ENCODE assay signal across 8 cellular contexts in the genomic region with DNA sequence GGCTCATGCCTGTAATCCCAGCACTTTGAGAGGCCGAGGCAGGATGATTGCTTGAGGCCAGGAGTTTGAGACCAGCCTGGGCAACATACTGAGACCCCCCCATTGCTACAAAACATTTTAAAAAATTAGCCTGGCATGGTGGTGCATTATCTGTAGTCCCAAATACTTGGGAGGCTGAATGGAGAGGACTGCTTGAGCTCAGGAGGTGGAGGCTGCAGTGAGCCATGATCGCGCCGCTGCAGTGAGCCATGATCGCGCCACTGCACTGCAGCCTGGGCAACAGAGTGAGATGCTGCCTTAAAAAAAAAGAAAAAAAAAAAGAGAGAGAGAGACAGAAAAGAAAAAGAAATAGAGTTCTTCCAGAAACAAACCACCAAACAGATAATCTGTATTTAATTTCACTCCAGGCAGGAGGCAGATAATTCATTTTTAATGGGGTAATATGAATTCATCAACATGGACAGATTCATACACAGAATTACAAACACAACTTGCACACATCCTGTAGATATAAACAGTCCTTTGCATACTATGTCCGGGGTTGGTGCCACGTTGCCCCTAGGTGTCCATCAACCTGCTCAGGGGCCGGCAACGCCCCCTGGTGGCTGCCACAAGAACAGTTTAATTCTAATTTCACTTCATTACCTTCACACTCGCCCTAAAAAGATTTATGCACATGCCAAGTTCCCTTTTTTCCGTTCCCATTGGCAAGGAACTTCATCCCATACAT. TPM values are rescaled to one million over a fixed set of nuclear protein-coding genes. Genes with fewer than 3 reads are reported as not detected.
DNase-seq lines count a peak whose midpoint lies in the region; ATAC-seq and TF ChIP-seq lines count a peak whose summit lies in the region.

No MANE protein-coding gene starts in this region.

- POLR2A ChIA-PET in Caco-2 (lab: Charles Lee), result no interaction called here

- no peak overlapping the region for H3K4me3 Mint-ChIP-seq in Caco-2 (ENCODE audit: unreplicated experiment)
- H3K4me3 Mint-ChIP-seq in memory B cell, result no peak overlapping the region

- no peaks in the 10 kb centered on the region for H3K27me3 ChIP-seq in Caco-2 (replicated peaks; ENCODE audit: control insufficient read depth, insufficient read depth, low read length)

- H3K9me3 Mint-ChIP-seq in Caco-2 (ENCODE audit: unreplicated experiment) (no peaks in the 10 kb centered on the region), memory B cell (no peaks in the 10 kb centered on the region)

- H3K4me1 Mint-ChIP-seq in Caco-2 (ENCODE audit: low read depth, unreplicated experiment) (peaks cover 31% of the 10 kb centered on the region), memory B cell (peaks cover 15% of the 10 kb centered on the region)

- TF ChIP-seq CTCF in Caco-2 (IDR thresholded peaks at IDR 0.05; ENCODE audit: insufficient read depth in 1 of 2, low read depth in 1 of 2, low read length in 1 of 2, severe bottlenecking in 1 of 2, unreplicated experiment in 1 of 2), result peak; percentile 89 to 99
- peak; percentile 90 for TF ChIP-seq CTCF in choroid plexus epithelial cell (conservative IDR thresholded peaks at IDR 0.05; ENCODE audit: low read depth, low read length)

- peaks cover 16% of the 10 kb centered on the region for H3K4me1 ChIP-seq in Caco-2

- BruUV-seq in Caco-2 (replicated peaks; lab: Mats Ljungman, UMichigan), result no TSS peak

- intact Hi-C loops in Caco-2 (cut with micrococcal nuclease; ENCODE audit: unreplicated experiment), result loop anchor here (1.0 to 2.0 kb wide), 3 partner anchors 15 to 370 kb away; no protein-coding TSS in a partner anchor

- H3K4me3 ChIP-seq in Caco-2 (ENCODE audit: low read depth, low read length), result no peak overlapping the region
- H3K4me3 ChIP-seq in choroid plexus epithelial cell (ENCODE audit: low read depth, low read length), result no peak overlapping the region

- H3K27ac Mint-ChIP-seq in Caco-2 (ENCODE audit: unreplicated experiment) (peak overlapping the region; percentile 34), memory B cell (no peak overlapping the region)

- H3K36me3 ChIP-seq in Caco-2 (ENCODE audit: control insufficient read depth, insufficient read depth, low read length), result no peaks in the 10 kb centered on the region

- H3K36me3 Mint-ChIP-seq in Caco-2 (ENCODE audit: insufficient read depth, unreplicated experiment) (no peaks in the 10 kb centered on the region), memory B cell (peaks cover 3% of the 10 kb centered on the region)

- CTCF ChIA-PET in Caco-2 (lab: Charles Lee), result interaction anchor here (0.6 to 4.3 kb wide), 5 partner anchors 12 to 263 kb away, joined by 3 to 21 read pairs (median 3); a partner anchor contains a TSS

- no peaks in the 10 kb centered on the region for H3K9me3 ChIP-seq in Caco-2

- ATAC-seq in memory B cell (ENCODE audit: low read depth) (peak; percentile 66), HG02870 (IDR thresholded peaks at IDR 0.05; ENCODE audit: unreplicated experiment) (no peak)

- DNase-seq in Caco-2, result peak; percentile 75 to 83
- DNase-seq in H4 (ENCODE audit: low spot score), result peak; percentile 65
- DNase-seq in NCI-H2107 treated with DMSO at 0.1 percent for 48 hours (lab: John Stamatoyannopoulos, UW; ENCODE audit: unreplicated experiment), result peak; percentile 47
- peak; percentile 30 for DNase-seq in activated CD4-positive, alpha-beta T cell treated with anti-CD3 and anti-CD28 coated beads for 1 hour
- peak; percentile 59 for DNase-seq in choroid plexus epithelial cell (ENCODE audit: low read depth)
- peak; percentile 29 to 50 for DNase-seq in memory B cell (ENCODE audit: low spot score in 2 of 2)
- peak; percentile 27 to 45 for DNase-seq in stimulated activated CD8-positive, alpha-beta memory T cell treated with anti-CD3 and anti-CD28 coated beads, Interleukin-7, amount 100 ng/mL, for 4 hours (ENCODE audit: low read depth in 2 of 2)

- no peaks in the 10 kb centered on the region for H3K27me3 Mint-ChIP-seq in Caco-2 (ENCODE audit: insufficient read depth, unreplicated experiment)
- H3K27me3 Mint-ChIP-seq in memory B cell, result peaks cover 20% of the 10 kb centered on the region

RNA-seq across cellular contexts. Expression of a gene that starts 15.9 kb away (rescaled TPM):
- total RNA-seq in Caco-2 (2022), result 27.5 and 28.9 TPM in 2 replicates
- 0.39 and 0.52 TPM in 2 replicates for total RNA-seq in H4 (2014; rRNA removed; shearing (Covaris generic))

RNA-seq across cellular contexts. Expression of a gene that starts 22.7 kb away (rescaled TPM):
- total RNA-seq in Caco-2 (2022), result 25.5 and 25.7 TPM in 2 replicates
- total RNA-seq in H4 (2014; rRNA removed; shearing (Covaris generic)), result 8.1 and 9.8 TPM in 2 replicates

Comparison
In these comparisons a context has a peak if more than half of its experiments do, and no peak if none do; other contexts are left out.
1. RNA of a gene that starts 15.9 kb away (total RNA-seq): 27.5 to 28.9 TPM in Caco-2; 0.39 to 0.52 TPM in H4; every median in the first group is over 10 times any median in the second.
2. Peak in every context shown above with its lines, with median percentiles within 50 percentile points of each other: DNase-seq.